In genomic region chr5:34021370-34021769, GRCh38 we compare ENCODE assay signal across 6 cellular contexts. TPM values are rescaled to one million over a fixed set of nuclear protein-coding genes. Genes with fewer than 3 reads are reported as not detected.
"Had no signal": no experiment of that assay in that cellular context is flagged by ENCODE, and none has a peak within 500 bp of the region (broad histone marks: within the 10 kb centered on the region; RNA-seq: fewer than 3 reads in every experiment).

No MANE protein-coding gene starts in this region.

RNA-seq across cellular contexts. Expression of gene SLC45A2, which starts 36.9 kb away (rescaled TPM):
- total RNA-seq: breast epithelium, lower lobe of right lung, sciatic nerve, SJCRH30 had no signal
- polyA plus RNA-seq: aorta, fibroblast of lung had no signal
